In the genomic region with DNA sequence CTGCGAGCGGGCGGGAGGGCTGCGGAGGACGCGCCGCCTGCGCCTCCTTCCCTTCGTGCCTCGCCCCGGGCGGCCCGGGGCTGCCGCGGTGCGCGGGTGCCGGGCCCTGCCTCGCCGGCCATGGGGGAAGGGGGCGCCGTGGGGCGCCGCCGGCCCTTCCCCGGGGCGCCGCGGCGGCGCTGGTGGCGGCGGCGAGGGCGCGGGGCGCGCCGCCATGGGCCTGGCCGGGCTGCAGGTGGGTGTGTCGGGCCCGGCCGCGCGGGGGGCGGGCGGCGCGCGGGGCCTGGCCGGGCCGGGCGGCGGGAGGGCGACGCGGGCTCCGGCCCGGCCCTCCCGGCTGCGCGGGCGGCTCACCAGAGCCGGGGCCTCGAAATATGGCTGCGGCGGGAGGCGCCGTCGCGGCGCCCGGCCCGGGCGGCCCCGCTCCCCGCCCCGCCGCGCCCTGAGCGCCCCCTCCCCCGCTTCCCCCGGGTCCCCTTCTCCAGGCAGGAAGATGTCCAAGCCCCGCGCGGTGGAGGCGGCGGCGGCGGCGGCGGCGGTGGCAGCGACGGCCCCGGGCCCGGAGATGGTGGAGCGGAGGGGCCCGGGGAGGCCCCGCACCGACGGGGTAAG, we compare ENCODE assay signal across 8 cellular contexts. TPM values are rescaled to one million over a fixed set of nuclear protein-coding genes. Genes with fewer than 3 reads are reported as not detected.
DNase-seq lines count a peak whose midpoint lies in the region; ATAC-seq, FAIRE-seq and TF ChIP-seq lines count a peak whose summit lies in the region.

No MANE protein-coding gene starts in this region.

- H3K79me2 ChIP-seq in GM23338 (replicated peaks; ENCODE audit: insufficient read depth), result peaks cover 42% of the 10 kb centered on the region

- FAIRE-seq in kidney (lab: Jason Lieb, UNC), result no peak

- H3K4me1 ChIP-seq in GM23338 (ENCODE audit: insufficient read depth) (peaks cover 19% of the 10 kb centered on the region; the same call in 1 of the 2 replicates), ascending aorta (peaks cover 11 to 43% of the 10 kb centered on the region in 2 donors), mesodermal cell (ENCODE audit: control insufficient read depth, insufficient read depth, low read length, poor library complexity, severe bottlenecking) (peaks cover 17% of the 10 kb centered on the region), kidney (ENCODE audit: control insufficient read depth in 1 of 2, insufficient read depth in 1 of 2, low read depth in 1 of 2, low read length in 2 of 2) (peaks cover 4 to 29% of the 10 kb centered on the region in 2 donors)

- peak; percentile 1 for ATAC-seq in CD4-positive, alpha-beta T cell (ENCODE audit: poor library complexity)
- no peak for ATAC-seq in GM23338
- no peak for ATAC-seq in HG02973 (IDR thresholded peaks at IDR 0.05; ENCODE audit: unreplicated experiment)

- H3K4me3 ChIP-seq in GM23338 (peak overlapping the region; percentile 74), ascending aorta (peak overlapping the region; percentile 84 to 89), mesodermal cell (ENCODE audit: extremely low read depth, insufficient read depth, low read length, poor library complexity, severe bottlenecking) (peak overlapping the region; percentile 61), kidney (ENCODE audit: low read length in 2 of 2) (no peak overlapping the region)

- no peaks in the 10 kb centered on the region for H3K9me2 ChIP-seq in GM23338 (ENCODE audit: insufficient read depth)

- H3K36me3 ChIP-seq in GM23338 (ENCODE audit: insufficient read depth) (peaks cover 15% of the 10 kb centered on the region), ascending aorta (peaks cover 26 to 35% of the 10 kb centered on the region in 2 donors), mesodermal cell (ENCODE audit: control insufficient read depth, insufficient read depth, low read length) (peaks cover 40% of the 10 kb centered on the region), kidney (ENCODE audit: control insufficient read depth in 1 of 2, insufficient read depth in 2 of 2, low read length in 2 of 2) (peaks cover 12 to 15% of the 10 kb centered on the region in 2 donors)

- H3K27me3 Mint-ChIP-seq in CD4-positive, alpha-beta T cell, result no peaks in the 10 kb centered on the region
- H3K27me3 Mint-ChIP-seq in GM23338 (ENCODE audit: insufficient read depth, low read depth, poor library complexity), result peaks cover 41% of the 10 kb centered on the region
- no peaks in the 10 kb centered on the region for H3K27me3 Mint-ChIP-seq in chondrocyte (ENCODE audit: low read depth)

- H3K27ac Mint-ChIP-seq in CD4-positive, alpha-beta T cell, result no peak overlapping the region
- H3K27ac Mint-ChIP-seq in GM23338, result no peak overlapping the region
- no peak overlapping the region for H3K27ac Mint-ChIP-seq in chondrocyte (ENCODE audit: unreplicated experiment)

- H3K4me2 ChIP-seq in GM23338, result peak overlapping the region; percentile 82; the same call in 1 of the 2 replicates

- no peaks in the 10 kb centered on the region for H3K27me3 ChIP-seq in CD4-positive, alpha-beta T cell (ENCODE audit: control insufficient read depth, insufficient read depth, low read length)
- H3K27me3 ChIP-seq in GM23338 (ENCODE audit: insufficient read depth), result peaks cover 20% of the 10 kb centered on the region
- H3K27me3 ChIP-seq in ascending aorta, result no peaks in the 10 kb centered on the region

- CTCF ChIA-PET in CD4-positive, alpha-beta T cell (lab: Charles Lee), result interaction anchor here (1.0 to 1.3 kb wide), 2 partner anchors 23 to 69 kb away, joined by 4 to 5 read pairs; a partner anchor contains a TSS

- H2AFZ ChIP-seq in GM23338, result no peak overlapping the region

- H3F3A ChIP-seq in GM23338 (replicated peaks; ENCODE audit: low read depth), result peaks cover 36% of the 10 kb centered on the region

- TF ChIP-seq CTCF in CD4-positive, alpha-beta T cell (IDR thresholded peaks at IDR 0.05), result no peak
- no peak for TF ChIP-seq CTCF in GM23338 (conservative IDR thresholded peaks at IDR 0.05; ENCODE audit: low read depth in 2 of 2)
- TF ChIP-seq CTCF in ascending aorta (IDR thresholded peaks at IDR 0.05), result no peak
- no peak for TF ChIP-seq CTCF in kidney (IDR thresholded peaks at IDR 0.05; ENCODE audit: borderline replicate concordance, extremely low read depth, insufficient read depth)
- no peak for TF ChIP-seq CTCF in chondrocyte (IDR thresholded peaks at IDR 0.05)

- no peaks in the 10 kb centered on the region for H3K9me3 ChIP-seq in CD4-positive, alpha-beta T cell (ENCODE audit: control insufficient read depth, low read length)
- H3K9me3 ChIP-seq in ascending aorta (no peaks in the 10 kb centered on the region), mesodermal cell (ENCODE audit: control insufficient read depth, low read length) (no peaks in the 10 kb centered on the region), kidney (ENCODE audit: control insufficient read depth in 1 of 2, low read length in 2 of 2) (no peaks in the 10 kb centered on the region)

- H3K36me3 Mint-ChIP-seq in CD4-positive, alpha-beta T cell (ENCODE audit: low read depth), result peaks cover 39% of the 10 kb centered on the region
- peaks cover 39% of the 10 kb centered on the region for H3K36me3 Mint-ChIP-seq in GM23338 (ENCODE audit: low read depth)
- H3K36me3 Mint-ChIP-seq in chondrocyte (ENCODE audit: low read depth), result peaks cover 9% of the 10 kb centered on the region

- peaks cover 47% of the 10 kb centered on the region for H3K4me1 Mint-ChIP-seq in CD4-positive, alpha-beta T cell (ENCODE audit: low read depth)
- H3K4me1 Mint-ChIP-seq in GM23338, result peaks cover 19% of the 10 kb centered on the region
- peaks cover 39% of the 10 kb centered on the region for H3K4me1 Mint-ChIP-seq in chondrocyte (ENCODE audit: low read depth)

- no peaks in the 10 kb centered on the region for H3K9me3 Mint-ChIP-seq in CD4-positive, alpha-beta T cell
- H3K9me3 Mint-ChIP-seq in GM23338 (no peaks in the 10 kb centered on the region; the same call in 2 of the 3 replicates), chondrocyte (ENCODE audit: low read depth) (no peaks in the 10 kb centered on the region)

- H3K27ac ChIP-seq in CD4-positive, alpha-beta T cell (ENCODE audit: low read depth, low read length), result no peak overlapping the region
- H3K27ac ChIP-seq in GM23338 (ENCODE audit: low read depth) (no peak overlapping the region), ascending aorta (peak overlapping the region; percentile 75 to 84), mesodermal cell (ENCODE audit: low read depth, low read length, severe bottlenecking) (no peak overlapping the region), kidney (ENCODE audit: low read depth in 2 of 2, low read length in 2 of 2) (peak overlapping the region in 1 of 2 donors; percentile 60)

- intact Hi-C loops in CD4-positive, alpha-beta T cell (cut with DNase I, micrococcal nuclease), result loop anchor here (2.0 to 10.0 kb wide), 4 partner anchors 24 to 634 kb away; a partner anchor contains a TSS
- intact Hi-C loops in ascending aorta (cut with DNase I), result loop anchor here (1.0 to 10.0 kb wide), 4 partner anchors 24 to 1036 kb away; a partner anchor contains a TSS
- intact Hi-C loops in kidney (cut with DNase I), result no loop called here

- H4K20me1 ChIP-seq in GM23338 (replicated peaks; ENCODE audit: insufficient read depth), result peaks cover 25% of the 10 kb centered on the region

- DNase-seq in CD4-positive, alpha-beta T cell, result peak in 1 of 10 experiments; percentile 12
- DNase-seq in GM23338 (ENCODE audit: low spot score), result peak; percentile 21
- no peak for DNase-seq in ascending aorta (ENCODE audit: low spot score in 2 of 2)
- DNase-seq in activated effector memory CD4-positive, alpha-beta T cell treated with Interleukin-2 at 50 U/mL for 16 hours, result no peak
- no peak for DNase-seq in kidney
- DNase-seq in chondrocyte (ENCODE audit: low spot score), result no peak

- no peak overlapping the region for H3K4me3 Mint-ChIP-seq in CD4-positive, alpha-beta T cell
- no peak overlapping the region for H3K4me3 Mint-ChIP-seq in GM23338
- H3K4me3 Mint-ChIP-seq in chondrocyte (ENCODE audit: unreplicated experiment), result no peak overlapping the region

- WGBS in mesodermal cell (ENCODE audit: insufficient coverage in 2 of 2), 2 experiments, result 0 to 1% methylated on average over 23 to 40 of the region's 102 CpGs

- POLR2A ChIA-PET in CD4-positive, alpha-beta T cell (lab: Charles Lee), result interaction anchor here (1.4 to 2.6 kb wide), 2 partner anchors 23 to 69 kb away, joined by 4 to 14 read pairs; a partner anchor contains a TSS

- H3K9ac ChIP-seq in kidney (ENCODE audit: low read length in 2 of 2), result no peak overlapping the region

TF ChIP-seq in GM23338, 12 proteins besides CTCF, POLR2A, EP300 and RAD21 (continues in another document):
- no peak for TF ChIP-seq EZH2phosphoT487 (IDR thresholded peaks at IDR 0.05; ENCODE audit: unreplicated experiment)

RNA-seq across cellular contexts. Expression of a gene that starts 5.1 kb away (rescaled TPM):
- total RNA-seq in CD4-positive, alpha-beta T cell, result 10 to 100 TPM; 28.3 to 30.9 TPM
- 29.0 and 29.3 TPM in 2 replicates for total RNA-seq in GM23338 (2014; rRNA removed; shearing (Covaris generic))
- polyA plus RNA-seq in GM23338 (2016; fragmentation: Nextera tagmentation; extraction: Ambion mirVana) (12.9 and 19.0 TPM in 2 replicates), kidney (ENCODE audit: insufficient read depth, low read depth, low replicate concordance) (13.1 TPM)
- total RNA-seq in ascending aorta (16.8 TPM), kidney (26.7 TPM), chondrocyte (43.8 to 49.5 TPM (median 47.1 TPM) in 3 replicates)
- 42.8 TPM for polyA plus RNA-seq in mesodermal cell (2013, experiment 1 of 2)
- 48.5 TPM for polyA plus RNA-seq in mesodermal cell (2013, experiment 2 of 2)

RNA-seq across cellular contexts. Expression of a gene that starts 24.4 kb away (rescaled TPM):
- 10 to 100 TPM; 21.3 to 21.9 TPM for total RNA-seq in CD4-positive, alpha-beta T cell
- total RNA-seq in GM23338 (2014; rRNA removed; shearing (Covaris generic)), result 49.1 and 49.5 TPM in 2 replicates
- polyA plus RNA-seq in GM23338 (2016; fragmentation: Nextera tagmentation; extraction: Ambion mirVana), result 25.3 and 34.9 TPM in 2 replicates
- total RNA-seq in ascending aorta, result 9.8 TPM
- 21.3 TPM for polyA plus RNA-seq in mesodermal cell (2013, experiment 1 of 2)
- 21.9 TPM for polyA plus RNA-seq in mesodermal cell (2013, experiment 2 of 2)
- 32.0 TPM for total RNA-seq in kidney
- 4.3 TPM for polyA plus RNA-seq in kidney (ENCODE audit: insufficient read depth, low read depth, low replicate concordance)
- 33.5 to 37.7 TPM (median 37.3 TPM) in 3 replicates for total RNA-seq in chondrocyte

RNA-seq across cellular contexts. Expression of a gene that starts 47.4 kb away (rescaled TPM):
- 1 to 10 TPM; 4.9 to 5.5 TPM for total RNA-seq in CD4-positive, alpha-beta T cell
- 0.58 and 1.4 TPM in 2 replicates for total RNA-seq in GM23338 (2014; rRNA removed; shearing (Covaris generic))
- polyA plus RNA-seq in GM23338 (2016; fragmentation: Nextera tagmentation; extraction: Ambion mirVana) (1.8 and 2.0 TPM in 2 replicates), kidney (ENCODE audit: insufficient read depth, low read depth, low replicate concordance) (11.1 TPM)
- total RNA-seq in ascending aorta (7.2 TPM), kidney (8.0 TPM), chondrocyte (3.1 to 4.2 TPM (median 3.8 TPM) in 3 replicates)
- polyA plus RNA-seq in mesodermal cell (2013, experiment 1 of 2), result 2.2 TPM
- polyA plus RNA-seq in mesodermal cell (2013, experiment 2 of 2), result 2.0 TPM

Comparison
In these comparisons a context has a peak if more than half of its experiments do, and no peak if none do; other contexts are left out.
1. H3K27ac ChIP-seq: peak in ascending aorta (2 of 2); none in CD4-positive, alpha-beta T cell (single experiment), GM23338 (single experiment) and mesodermal cell (single experiment).
2. H3K4me3 ChIP-seq: peak in GM23338 (single experiment), ascending aorta (2 of 2) and mesodermal cell (single experiment); none in kidney (0 of 2).